In genomic region chr7:27139335-27140107, GRCh38 we compare ENCODE assay signal across 13 cellular contexts. TPM values are rescaled to one million over a fixed set of nuclear protein-coding genes. Genes with fewer than 3 reads are reported as not detected.
DNase-seq lines count a peak whose midpoint lies in the region; ATAC-seq and TF ChIP-seq lines count a peak whose summit lies in the region.
"Had no signal": no experiment of that assay in that cellular context is flagged by ENCODE, and none has a peak within 500 bp of the region (broad histone marks: within the 10 kb centered on the region; RNA-seq: fewer than 3 reads in every experiment).

No MANE protein-coding gene starts in this region.

- H3K9me2 ChIP-seq in hepatocyte (replicated peaks; ENCODE audit: insufficient read depth), result no peaks in the 10 kb centered on the region

- H3K27ac Mint-ChIP-seq in T-helper 2 cell treated with Interferon-gamma antibody and Interleukin-4, amounts not matched to agents 5 μg/mL and 100 μg/mL, for 36 hours, result no peak overlapping the region
- no peak overlapping the region for H3K27ac Mint-ChIP-seq in CD4-positive, alpha-beta T cell
- H3K27ac Mint-ChIP-seq: activated CD4-positive, alpha-beta T cell treated with anti-CD3 and anti-CD28 coated beads for 36 hours had no signal

- no peaks in the 10 kb centered on the region for H3K79me2 ChIP-seq in hepatocyte
- H3K79me2 ChIP-seq: parathyroid adenoma had no signal

- no peaks in the 10 kb centered on the region for H3K36me3 Mint-ChIP-seq in T-helper 2 cell treated with Interferon-gamma antibody and Interleukin-4, amounts not matched to agents 5 μg/mL and 100 μg/mL, for 36 hours (ENCODE audit: low read depth)
- H3K36me3 Mint-ChIP-seq in CD4-positive, alpha-beta T cell (ENCODE audit: low read depth), result no peaks in the 10 kb centered on the region

- CTCF ChIA-PET in CD4-positive, alpha-beta T cell (lab: Charles Lee), result interaction anchor here (1.1 kb wide), 1 partner anchor 12 kb away, joined by 3 read pairs; no protein-coding TSS in a partner anchor

- peaks cover 32% of the 10 kb centered on the region for H3K27me3 Mint-ChIP-seq in T-helper 2 cell treated with Interferon-gamma antibody and Interleukin-4, amounts not matched to agents 5 μg/mL and 100 μg/mL, for 36 hours (ENCODE audit: low read depth)
- peaks cover 79% of the 10 kb centered on the region for H3K27me3 Mint-ChIP-seq in CD4-positive, alpha-beta T cell

- peaks cover 3% of the 10 kb centered on the region for H3K4me1 Mint-ChIP-seq in T-helper 2 cell treated with Interferon-gamma antibody and Interleukin-4, amounts not matched to agents 5 μg/mL and 100 μg/mL, for 36 hours (ENCODE audit: low read depth)
- no peaks in the 10 kb centered on the region for H3K4me1 Mint-ChIP-seq in CD4-positive, alpha-beta T cell (ENCODE audit: low read depth)

- peak overlapping the region; percentile 80 for H3K4me2 ChIP-seq in hepatocyte

- no peak for DNase-seq in cardiac muscle cell (ENCODE audit: low read depth in 1 of 2, low spot score in 1 of 2)
- DNase-seq in left cardiac atrium, result no peak
- no peak for DNase-seq in hepatocyte (ENCODE audit: low spot score)
- DNase-seq in omental fat pad (ENCODE audit: low spot score), result peak; percentile 21
- DNase-seq in T-helper 2 cell treated with Interferon-gamma antibody and Interleukin-4, amounts not matched to agents 5 μg/mL and 100 μg/mL, for 36 hours (ENCODE audit: low spot score), result no peak
- no peak for DNase-seq in activated CD4-positive, CD25-positive, alpha-beta regulatory T cell (lab: John Stamatoyannopoulos, UW)
- no peak for DNase-seq in NCI-H82 (lab: John Stamatoyannopoulos, UW)
- no peak for DNase-seq in CD4-positive, alpha-beta T cell
- DNase-seq: activated CD4-positive, alpha-beta T cell treated with anti-CD3 and anti-CD28 coated beads for 36 hours; SHP77 treated with DMSO at 0.1 percent for 48 hours had no signal

- H3K9me3 ChIP-seq in cardiac muscle cell (ENCODE audit: low read depth), result no peaks in the 10 kb centered on the region
- no peaks in the 10 kb centered on the region for H3K9me3 ChIP-seq in hepatocyte (ENCODE audit: low read depth)
- H3K9me3 ChIP-seq in CD4-positive, alpha-beta T cell (ENCODE audit: control insufficient read depth, low read length), result no peaks in the 10 kb centered on the region

- H3K9me3 Mint-ChIP-seq in T-helper 2 cell treated with Interferon-gamma antibody and Interleukin-4, amounts not matched to agents 5 μg/mL and 100 μg/mL, for 36 hours, result no peaks in the 10 kb centered on the region
- no peaks in the 10 kb centered on the region for H3K9me3 Mint-ChIP-seq in CD4-positive, alpha-beta T cell

- peaks cover 100% of the 10 kb centered on the region for H3K27me3 ChIP-seq in cardiac muscle cell
- peaks cover 97% of the 10 kb centered on the region for H3K27me3 ChIP-seq in hepatocyte
- H3K27me3 ChIP-seq in CD4-positive, alpha-beta T cell (ENCODE audit: control insufficient read depth, insufficient read depth, low read length), result peaks cover 66% of the 10 kb centered on the region

- no peak for TF ChIP-seq CTCF in cardiac muscle cell (IDR thresholded peaks at IDR 0.05; ENCODE audit: low read depth, low read length)
- TF ChIP-seq CTCF in hepatocyte (IDR thresholded peaks at IDR 0.05; ENCODE audit: poor library complexity), result no peak
- no peak for TF ChIP-seq CTCF in omental fat pad (IDR thresholded peaks at IDR 0.05)
- no peak for TF ChIP-seq CTCF in CD4-positive, alpha-beta T cell (IDR thresholded peaks at IDR 0.05)

- H3K4me1 ChIP-seq in cardiac muscle cell (ENCODE audit: low read depth), result peaks cover 4% of the 10 kb centered on the region
- H3K4me1 ChIP-seq in hepatocyte (ENCODE audit: insufficient read depth), result peaks cover 23% of the 10 kb centered on the region
- H3K4me1 ChIP-seq: parathyroid adenoma had no signal

- intact Hi-C loops in left cardiac atrium (cut with DNase I), result no loop called here
- intact Hi-C loops in CD4-positive, alpha-beta T cell (cut with DNase I, micrococcal nuclease), result no loop called here

- H3K27ac ChIP-seq in cardiac muscle cell, result no peak overlapping the region
- peak overlapping the region; percentile 6 for H3K27ac ChIP-seq in hepatocyte
- no peak overlapping the region for H3K27ac ChIP-seq in CD4-positive, alpha-beta T cell (ENCODE audit: low read depth, low read length)
- H3K27ac ChIP-seq: parathyroid adenoma had no signal

- WGBS in hepatocyte (ENCODE audit: low lambda C conversion rate, missing lambda C conversion rate), result 8% methylated on average over 43 of the region's 53 CpGs

- no peaks in the 10 kb centered on the region for H4K20me1 ChIP-seq in hepatocyte (ENCODE audit: insufficient read depth, poor library complexity, severe bottlenecking)

- POLR2A ChIA-PET in CD4-positive, alpha-beta T cell (lab: Charles Lee), result no interaction called here

- H2AFZ ChIP-seq in hepatocyte, result peak overlapping the region; percentile 57
- H2AFZ ChIP-seq: parathyroid adenoma had no signal

- peak overlapping the region; percentile 9 for H3K4me3 ChIP-seq in cardiac muscle cell
- H3K4me3 ChIP-seq in hepatocyte, result no peak overlapping the region

- no peak overlapping the region for H3K4me3 Mint-ChIP-seq in T-helper 2 cell treated with Interferon-gamma antibody and Interleukin-4, amounts not matched to agents 5 μg/mL and 100 μg/mL, for 36 hours
- no peak overlapping the region for H3K4me3 Mint-ChIP-seq in CD4-positive, alpha-beta T cell
- H3K4me3 Mint-ChIP-seq: activated CD4-positive, alpha-beta T cell treated with anti-CD3 and anti-CD28 coated beads for 36 hours had no signal

- H3K36me3 ChIP-seq in cardiac muscle cell (no peaks in the 10 kb centered on the region), hepatocyte (replicated peaks; ENCODE audit: insufficient read depth, low read depth) (no peaks in the 10 kb centered on the region)

- no peak for ATAC-seq in left cardiac atrium
- no peak for ATAC-seq in omental fat pad (ENCODE audit: low FRiP score)
- ATAC-seq in CD4-positive, alpha-beta T cell (ENCODE audit: poor library complexity), result no peak
- ATAC-seq: activated CD4-positive, alpha-beta T cell treated with anti-CD3 and anti-CD28 coated beads for 36 hours had no signal

RNA-seq across cellular contexts. Expression of gene HOXA5, which starts 4.0 kb away (rescaled TPM):
- total RNA-seq in cardiac muscle cell (not detected in 2 replicates), left cardiac atrium (under 1 TPM in 1 of 2 donors, not detected in 1; 0.27 TPM), hepatocyte (0.08 and 0.70 TPM in 2 replicates), omental fat pad (10 to 100 TPM; 10.4 to 39.4 (median 26.5) TPM)
- polyA plus RNA-seq in cardiac muscle cell (not detected in 2 replicates), hepatocyte (0.41 and 0.92 TPM in 2 replicates)
- not detected for total RNA-seq in CD4-positive, alpha-beta T cell
- total RNA-seq: A673; activated CD4-positive, alpha-beta T cell treated with anti-CD3 and anti-CD28 coated beads for 36 hours had no signal

RNA-seq across cellular contexts. Expression of gene HOXA6, which starts 8.1 kb away (rescaled TPM):
- total RNA-seq in cardiac muscle cell, result not detected in 2 replicates
- not detected in 2 replicates for polyA plus RNA-seq in cardiac muscle cell
- not detected for total RNA-seq in left cardiac atrium
- total RNA-seq in hepatocyte, result not detected in 2 replicates
- polyA plus RNA-seq in hepatocyte, result 0.16 and 0.23 TPM in 2 replicates
- total RNA-seq in omental fat pad, result 10 to 100 TPM in 1 of 4 donors, 1 to 10 TPM in 3; 1.1 to 13.1 (median 6.4) TPM
- total RNA-seq in CD4-positive, alpha-beta T cell, result not detected
- total RNA-seq: A673; activated CD4-positive, alpha-beta T cell treated with anti-CD3 and anti-CD28 coated beads for 36 hours; cardiac septum had no signal

RNA-seq across cellular contexts. Expression of gene HOXA4, which starts 9.0 kb away (rescaled TPM):
- total RNA-seq in cardiac muscle cell, result 0.14 TPM in 1 of 2 replicates, not detected in the other
- 0.46 TPM in 1 of 2 replicates, not detected in the other for polyA plus RNA-seq in cardiac muscle cell
- total RNA-seq in left cardiac atrium, result 1 to 10 TPM in 1 of 2 donors, under 1 TPM in 1; 0.97 to 1.0 TPM
- total RNA-seq in hepatocyte, result 1.3 and 1.4 TPM in 2 replicates
- 0.69 and 0.96 TPM in 2 replicates for polyA plus RNA-seq in hepatocyte
- total RNA-seq in omental fat pad, result 1 to 10 TPM; 1.6 to 5.7 (median 3.1) TPM
- total RNA-seq in CD4-positive, alpha-beta T cell, result not detected
- total RNA-seq: A673 had no signal

RNA-seq across cellular contexts. Expression of gene HOXA3, which starts 12.9 kb away (rescaled TPM):
- total RNA-seq in cardiac muscle cell, result 1.4 and 9.4 TPM in 2 replicates
- 1.4 TPM in 2 replicates for polyA plus RNA-seq in cardiac muscle cell
- total RNA-seq in left cardiac atrium, result under 1 TPM; 0.68 to 0.74 TPM
- total RNA-seq in hepatocyte, result 0.83 and 3.0 TPM in 2 replicates
- 4.1 and 4.5 TPM in 2 replicates for polyA plus RNA-seq in hepatocyte
- total RNA-seq in omental fat pad, result 10 to 100 TPM in 1 of 4 donors, 1 to 10 TPM in 3; 1.8 to 11.0 (median 4.3) TPM
- not detected for total RNA-seq in CD4-positive, alpha-beta T cell
- total RNA-seq: A673; activated CD4-positive, alpha-beta T cell treated with anti-CD3 and anti-CD28 coated beads for 36 hours had no signal

RNA-seq across cellular contexts. Expression of gene HOXA7, which starts 17.0 kb away (rescaled TPM):
- total RNA-seq in cardiac muscle cell (not detected in 2 replicates), left cardiac atrium (under 1 TPM; 0.12 to 0.39 TPM), hepatocyte (0.32 and 0.83 TPM in 2 replicates), omental fat pad (1 to 10 TPM; 4.6 to 6.1 (median 5.3) TPM)
- polyA plus RNA-seq in cardiac muscle cell (not detected in 2 replicates), hepatocyte (1.0 TPM in 1 of 2 replicates, not detected in the other)
- total RNA-seq in CD4-positive, alpha-beta T cell, result not detected
- total RNA-seq: activated CD4-positive, alpha-beta T cell treated with anti-CD3 and anti-CD28 coated beads for 36 hours; cardiac septum had no signal
